23 cellular contexts compared by ENCODE assay signal in genomic region chr2:220955776-220956175, GRCh38.
"Had no signal": no experiment of that assay in that cellular context is flagged by ENCODE, and none has a peak within 500 bp of the region (broad histone marks: within the 10 kb centered on the region; RNA-seq: fewer than 3 reads in every experiment).

No MANE protein-coding gene starts in this region.

- H3K4me3 ChIP-seq: coronary artery, dorsolateral prefrontal cortex, esophagus muscularis mucosa, gastroesophageal sphincter, heart left ventricle, hepatocyte, left lung, lower lobe of right lung, mucosa of descending colon had no signal

- H3K4me1 ChIP-seq: foreskin keratinocyte had no signal

- H3K4me2 ChIP-seq: hepatocyte had no signal

- H3K9me3 ChIP-seq: esophagus muscularis mucosa, gastroesophageal sphincter, heart left ventricle, lower lobe of right lung, mucosa of descending colon had no signal

- H3K27ac ChIP-seq: coronary artery, dorsolateral prefrontal cortex, esophagus muscularis mucosa, foreskin keratinocyte, gastroesophageal sphincter, heart left ventricle, hepatocyte, left lung, lower lobe of right lung had no signal

- H2AFZ ChIP-seq: hepatocyte had no signal

- H3K79me2 ChIP-seq: hepatocyte had no signal

- DNase-seq: dermis blood vessel endothelial cell; dorsolateral prefrontal cortex; effector CD4-positive, alpha-beta T cell; effector memory CD4-positive, alpha-beta T cell; foreskin keratinocyte; heart left ventricle; hypothalamus; immature natural killer cell; left cardiac atrium; left lung; left ventricle myocardium superior; lower lobe of right lung; mesenchymal stem cell; mucosa of descending colon; naive B cell had no signal

- H3K36me3 ChIP-seq: esophagus muscularis mucosa, gastroesophageal sphincter, heart left ventricle, left lung, lower lobe of right lung had no signal

- H3K27me3 ChIP-seq: esophagus muscularis mucosa, foreskin keratinocyte, gastroesophageal sphincter, heart left ventricle, hepatocyte, left lung had no signal

- FAIRE-seq: colon, endothelial cell of umbilical vein, frontal cortex, keratinocyte had no signal
